In genomic region chr6:8243462-8243861, GRCh38 we compare ENCODE assay signal across 22 cellular contexts.
DNase-seq lines count a peak whose midpoint lies in the region; ATAC-seq and TF ChIP-seq lines count a peak whose summit lies in the region.
"Had no signal": no experiment of that assay in that cellular context is flagged by ENCODE, and none has a peak within 500 bp of the region (broad histone marks: within the 10 kb centered on the region; RNA-seq: fewer than 3 reads in every experiment).

No MANE protein-coding gene starts in this region.

- DNase-seq in GM23248 (peak; percentile 40), brain microvascular endothelial cell (peak; percentile 33), islet precursor cell (peak; percentile 68), renal cortical epithelial cell (ENCODE audit: low read depth) (peak; percentile 72), RPMI8226 (no peak)
- DNase-seq: activated CD4-positive, alpha-beta T cell treated with anti-CD3 and anti-CD28 coated beads for 36 hours; activated CD8-positive, alpha-beta memory T cell treated with anti-CD3 and anti-CD28 coated beads, Interleukin-2, amount 10 ng/mL, durations not matched to agents 7 days and 5 days; cortex of kidney; HFFc6; KBM-7; left cardiac atrium; NCI-H1694 treated with DMSO at 0.1 percent for 48 hours; NCI-H345; psoas muscle; SHP77; stimulated activated naive CD4-positive, alpha-beta T cell treated with Interleukin-2 at 50 U/mL for 16 hours; T-cell; thyroid gland had no signal

- no peak overlapping the region for H3K4me3 ChIP-seq in GM23248
- H3K4me3 ChIP-seq in brain microvascular endothelial cell (ENCODE audit: low read depth, low read length): no peak overlapping the region
- H3K4me3 ChIP-seq: psoas muscle, skin epidermis, thyroid gland had no signal

- no peaks in the 10 kb centered on the region for H3K9me3 ChIP-seq in GM23248 (ENCODE audit: low read depth)
- H3K9me3 ChIP-seq: psoas muscle, thyroid gland had no signal

- no peak for ATAC-seq in HG02981 (IDR thresholded peaks at IDR 0.05; ENCODE audit: unreplicated experiment)
- no peak for ATAC-seq in HG03342 (IDR thresholded peaks at IDR 0.05; ENCODE audit: unreplicated experiment)
- ATAC-seq: activated CD4-positive, alpha-beta T cell treated with anti-CD3 and anti-CD28 coated beads for 36 hours; activated CD8-positive, alpha-beta memory T cell treated with anti-CD3 and anti-CD28 coated beads, Interleukin-2, amount 10 ng/mL, durations not matched to agents 7 days and 5 days; activated naive CD4-positive, alpha-beta T cell treated with anti-CD3 and anti-CD28 coated beads, Interleukin-2, amount 50 U/mL, for 72 hours; psoas muscle; T-cell had no signal

- H3K27me3 ChIP-seq in GM23248 (replicated peaks; ENCODE audit: insufficient read depth) (peaks cover 31% of the 10 kb centered on the region), brain microvascular endothelial cell (replicated peaks) (no peaks in the 10 kb centered on the region)
- H3K27me3 ChIP-seq: thyroid gland had no signal

- no peak overlapping the region for H3K9ac ChIP-seq in GM23248

- no peaks in the 10 kb centered on the region for H3F3A ChIP-seq in GM23248 (ENCODE audit: insufficient read depth)

- H4K20me1 ChIP-seq in GM23248 (ENCODE audit: insufficient read depth): no peaks in the 10 kb centered on the region

- 18 to 20% methylated on average over 3 of the region's 3 CpGs for WGBS in GM23248 (ENCODE audit: low coverage in 1 of 2, low lambda C conversion rate in 2 of 2, missing lambda C conversion rate in 2 of 2), 2 experiments

- H3K4me2 ChIP-seq in GM23248 (ENCODE audit: unreplicated experiment): no peak overlapping the region

- H3K36me3 ChIP-seq in GM23248 (ENCODE audit: low read depth): no peaks in the 10 kb centered on the region
- H3K36me3 ChIP-seq in brain microvascular endothelial cell (replicated peaks): no peaks in the 10 kb centered on the region
- H3K36me3 ChIP-seq: thyroid gland had no signal

- H3K27ac ChIP-seq in GM23248: no peak overlapping the region
- H3K27ac ChIP-seq in brain microvascular endothelial cell: no peak overlapping the region
- H3K27ac ChIP-seq: psoas muscle, skin epidermis, thyroid gland had no signal

- peaks cover 6% of the 10 kb centered on the region; the same call in 1 of the 2 replicates for H3K4me1 ChIP-seq in GM23248 (ENCODE audit: insufficient read depth)
- H3K4me1 ChIP-seq: psoas muscle, thyroid gland had no signal

- TF ChIP-seq CTCF in brain microvascular endothelial cell (IDR thresholded peaks at IDR 0.05; ENCODE audit: low read depth, low read length, missing control alignments): no peak

- H3K9me2 ChIP-seq in GM23248 (ENCODE audit: insufficient read depth): no peaks in the 10 kb centered on the region

- H2AFZ ChIP-seq in GM23248: no peak overlapping the region

- in situ Hi-C loops in GM23248 (cut with MboI) (no loop called here), brain microvascular endothelial cell (cut with HindIII; ENCODE audit: low pct_ligation_motif_present, low sequenced_read_pairs) (no loop called here)

- H3K79me2 ChIP-seq in GM23248 (ENCODE audit: insufficient read depth): no peaks in the 10 kb centered on the region
